In the genomic region with DNA sequence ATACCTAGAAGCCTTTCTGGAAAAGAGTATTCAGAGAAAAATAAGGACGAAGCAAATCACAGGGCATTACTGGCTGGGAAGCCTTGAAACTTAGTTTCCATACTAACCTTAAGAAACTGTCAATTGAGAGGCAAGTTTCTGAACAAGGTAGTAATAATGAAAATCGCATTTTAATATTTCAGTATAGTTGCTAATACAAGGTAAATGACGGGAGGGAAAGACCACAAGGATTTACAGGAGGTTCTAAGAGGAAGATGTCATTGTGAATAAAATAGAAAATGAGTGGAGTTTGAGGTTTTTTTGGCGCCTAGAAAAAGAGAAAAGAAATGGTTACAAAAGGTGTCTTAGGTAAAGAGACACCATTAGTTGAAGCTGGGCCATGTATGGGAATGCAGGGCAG, we compare ENCODE assay signal across 21 cellular contexts. TPM values are rescaled to one million over a fixed set of nuclear protein-coding genes. Genes with fewer than 3 reads are reported as not detected.
DNase-seq lines count a peak whose midpoint lies in the region; ATAC-seq and TF ChIP-seq lines count a peak whose summit lies in the region.
"Had no signal": no experiment of that assay in that cellular context is flagged by ENCODE, and none has a peak within 500 bp of the region (broad histone marks: within the 10 kb centered on the region; RNA-seq: fewer than 3 reads in every experiment).

No MANE protein-coding gene starts in this region.

- TF ChIP-seq POLR2A in breast epithelium (IDR thresholded peaks at IDR 0.05): no peak

- H3K4me3 ChIP-seq in breast epithelium: no peak overlapping the region
- no peak overlapping the region for H3K4me3 ChIP-seq in mammary epithelial cell (replicated peaks in 1 of 3; ENCODE audit: insufficient read depth in 1 of 3, low read depth in 2 of 3, low read length in 3 of 3)
- H3K4me3 ChIP-seq: BLaER1 treated with 17β-estradiol and CSF1 and Interleukin-3, amounts not matched to agents 10 nM and 100 nM; GM23338 had no signal

- H3K27me3 ChIP-seq in breast epithelium (no peaks in the 10 kb centered on the region), mammary epithelial cell (ENCODE audit: insufficient read depth, low read length) (no peaks in the 10 kb centered on the region)
- H3K27me3 ChIP-seq: BE2C; BLaER1 treated with 17β-estradiol and CSF1 and Interleukin-3, amounts not matched to agents 10 nM and 100 nM had no signal

- WGBS in mammary epithelial cell (ENCODE audit: low coverage, missing lambda C conversion rate): 87% methylated on average over 4 of the region's 4 CpGs

- H3K4me1 ChIP-seq in breast epithelium (no peaks in the 10 kb centered on the region), mammary epithelial cell (ENCODE audit: insufficient read depth, low read length) (no peaks in the 10 kb centered on the region)
- H3K4me1 ChIP-seq: BE2C had no signal

- BruUV-seq in mammary epithelial cell (replicated peaks; lab: Mats Ljungman, UMichigan): no TSS peak

- no peak for TF ChIP-seq CTCF in breast epithelium (IDR thresholded peaks at IDR 0.05)
- no peak for TF ChIP-seq CTCF in mammary epithelial cell (conservative IDR thresholded peaks at IDR 0.05 in 1 of 2, IDR thresholded peaks at IDR 0.05 in 1 of 2; ENCODE audit: extremely low read depth in 1 of 2, insufficient read depth in 1 of 2, low read depth in 1 of 2, low read length in 2 of 2)

- H3K36me3 Mint-ChIP-seq in activated T-helper 17 cell treated with anti-CD3 and anti-CD28 coated beads, Interleukin-2, amount 50 U/mL, for 72 hours (ENCODE audit: low read depth): no peaks in the 10 kb centered on the region
- H3K36me3 Mint-ChIP-seq: CD14-positive monocyte; CD8-positive, alpha-beta memory T cell had no signal

- in situ Hi-C loops in mammary epithelial cell (cut with MboI; ENCODE audit: low sequenced_read_pairs in 2 of 2): no loop called here

- dilution Hi-C loops in mammary epithelial cell (cut with HindIII; ENCODE audit: low sequenced_read_pairs): no loop called here

- H3K27ac ChIP-seq in breast epithelium (peak overlapping the region; percentile 6 to 78), mammary epithelial cell (ENCODE audit: insufficient read depth, low read depth, low read length) (no peak overlapping the region)
- H3K27ac ChIP-seq: 22Rv1; BLaER1 treated with 17β-estradiol and CSF1 and Interleukin-3, amounts not matched to agents 10 nM and 100 nM had no signal

- no peaks in the 10 kb centered on the region for H4K20me1 ChIP-seq in mammary epithelial cell (ENCODE audit: insufficient read depth, low read length)
- H4K20me1 ChIP-seq: BLaER1 treated with 17β-estradiol and CSF1 and Interleukin-3, amounts not matched to agents 10 nM and 100 nM had no signal

- intact Hi-C loops in breast epithelium (cut with DNase I; ENCODE audit: low total_unique reads): no loop called here
- intact Hi-C loops in mammary epithelial cell (cut with micrococcal nuclease): no loop called here

- H3K9me3 ChIP-seq in breast epithelium (no peaks in the 10 kb centered on the region), mammary epithelial cell (replicated peaks; ENCODE audit: insufficient read depth, low read length) (no peaks in the 10 kb centered on the region)
- H3K9me3 ChIP-seq: BE2C had no signal

- CTCF ChIA-PET in mammary epithelial cell (lab: Charles Lee; ENCODE audit: low non-redundant PET): no interaction called here

- peak; percentile 79 for ATAC-seq in HG02870 (IDR thresholded peaks at IDR 0.05; ENCODE audit: unreplicated experiment)
- ATAC-seq in activated T-helper 17 cell treated with anti-CD3 and anti-CD28 coated beads, Interleukin-2, amount 50 U/mL, for 72 hours (replicated peaks): no peak
- ATAC-seq in stimulated activated naive CD8-positive, alpha-beta T cell treated with anti-CD3 and anti-CD28 coated beads, Interleukin-15, amount 100 ng/mL, for 72 hours: no peak
- ATAC-seq: GM23338, HCT116 had no signal

- H3K79me2 ChIP-seq in mammary epithelial cell (ENCODE audit: insufficient read depth, low read length): no peaks in the 10 kb centered on the region

- H3K27me3 Mint-ChIP-seq in activated T-helper 17 cell treated with anti-CD3 and anti-CD28 coated beads, Interleukin-2, amount 50 U/mL, for 72 hours: peaks cover 3% of the 10 kb centered on the region
- no peaks in the 10 kb centered on the region for H3K27me3 Mint-ChIP-seq in stimulated activated naive CD8-positive, alpha-beta T cell treated with anti-CD3 and anti-CD28 coated beads, Interleukin-15, amount 100 ng/mL, for 72 hours
- H3K27me3 Mint-ChIP-seq: CD4-positive, alpha-beta T cell had no signal

- no peak overlapping the region for H3K4me2 ChIP-seq in mammary epithelial cell (ENCODE audit: insufficient read depth, low read depth, low read length)
- H3K4me2 ChIP-seq: GM23338 had no signal

- H3K36me3 ChIP-seq in breast epithelium (no peaks in the 10 kb centered on the region), mammary epithelial cell (ENCODE audit: insufficient read depth, low read length) (no peaks in the 10 kb centered on the region)
- H3K36me3 ChIP-seq: BE2C; BLaER1 treated with 17β-estradiol and CSF1 and Interleukin-3, amounts not matched to agents 10 nM and 100 nM had no signal

- H3K4me3 Mint-ChIP-seq in activated T-helper 17 cell treated with anti-CD3 and anti-CD28 coated beads, Interleukin-2, amount 50 U/mL, for 72 hours: no peak overlapping the region
- no peak overlapping the region for H3K4me3 Mint-ChIP-seq in stimulated activated naive CD8-positive, alpha-beta T cell treated with anti-CD3 and anti-CD28 coated beads, Interleukin-15, amount 100 ng/mL, for 72 hours
- H3K4me3 Mint-ChIP-seq: CD14-positive monocyte; CD4-positive, alpha-beta T cell; CD8-positive, alpha-beta memory T cell; GM23338; H9 had no signal

- H2AFZ ChIP-seq in mammary epithelial cell (ENCODE audit: low read depth, low read length): no peak overlapping the region

- peaks cover 7% of the 10 kb centered on the region for H3K4me1 Mint-ChIP-seq in activated T-helper 17 cell treated with anti-CD3 and anti-CD28 coated beads, Interleukin-2, amount 50 U/mL, for 72 hours
- no peaks in the 10 kb centered on the region for H3K4me1 Mint-ChIP-seq in stimulated activated naive CD8-positive, alpha-beta T cell treated with anti-CD3 and anti-CD28 coated beads, Interleukin-15, amount 100 ng/mL, for 72 hours
- H3K4me1 Mint-ChIP-seq: CD8-positive, alpha-beta memory T cell had no signal

- H3K9me3 Mint-ChIP-seq in activated T-helper 17 cell treated with anti-CD3 and anti-CD28 coated beads, Interleukin-2, amount 50 U/mL, for 72 hours: no peaks in the 10 kb centered on the region
- no peaks in the 10 kb centered on the region for H3K9me3 Mint-ChIP-seq in stimulated activated naive CD8-positive, alpha-beta T cell treated with anti-CD3 and anti-CD28 coated beads, Interleukin-15, amount 100 ng/mL, for 72 hours
- H3K9me3 Mint-ChIP-seq: CD4-positive, alpha-beta T cell; CD8-positive, alpha-beta memory T cell; GM23338; H9 had no signal

- no peak for DNase-seq in breast epithelium (ENCODE audit: low spot score in 2 of 2)
- DNase-seq in mammary epithelial cell: no peak
- DNase-seq in NCI-H1930 (lab: John Stamatoyannopoulos, UW): no peak
- no peak for DNase-seq in mesenteric fat pad (ENCODE audit: low spot score)
- DNase-seq in stimulated activated naive CD8-positive, alpha-beta T cell treated with anti-CD3 and anti-CD28 coated beads, Interleukin-15, amount 100 ng/mL, for 72 hours: no peak
- DNase-seq: AML-193; BE2C; CD4-positive, alpha-beta T cell; CD8-positive, alpha-beta memory T cell; DMS 273 treated with DMSO at 0.1 percent for 48 hours; DMS79; EL; GDM1; H9 had no signal

- peak overlapping the region; percentile 6 for H3K27ac Mint-ChIP-seq in activated T-helper 17 cell treated with anti-CD3 and anti-CD28 coated beads, Interleukin-2, amount 50 U/mL, for 72 hours
- no peak overlapping the region for H3K27ac Mint-ChIP-seq in stimulated activated naive CD8-positive, alpha-beta T cell treated with anti-CD3 and anti-CD28 coated beads, Interleukin-15, amount 100 ng/mL, for 72 hours
- H3K27ac Mint-ChIP-seq: CD14-positive monocyte; CD4-positive, alpha-beta T cell; GM23338; H9 had no signal

- no peak overlapping the region for H3K9ac ChIP-seq in mammary epithelial cell (ENCODE audit: insufficient read depth, low read length)
- H3K9ac ChIP-seq: BLaER1 treated with 17β-estradiol and CSF1 and Interleukin-3, amounts not matched to agents 10 nM and 100 nM had no signal

RNA-seq across cellular contexts. Expression of a gene that starts 53.9 kb away (rescaled TPM):
- total RNA-seq in breast epithelium (10 to 100 TPM; 43.0 to 53.6 (median 44.2) TPM), mammary epithelial cell (100 to 1,000 TPM in 1 of 2 donors, 10 to 100 TPM in 1; 93.9 to 113 TPM), mesenteric fat pad (46.4 TPM)
- 93.8 TPM for polyA plus RNA-seq in mammary epithelial cell
- 135 TPM for polyA minus RNA-seq in mammary epithelial cell
- total RNA-seq in activated T-helper 17 cell treated with anti-CD3 and anti-CD28 coated beads, Interleukin-2, amount 50 U/mL, for 72 hours: 10 to 100 TPM; 12.0 to 18.1 TPM
